15 cellular contexts compared by ENCODE assay signal in genomic region chr15:45534821-45535220, GRCh38.
"Had no signal": no experiment of that assay in that cellular context is flagged by ENCODE, and none has a peak within 500 bp of the region (broad histone marks: within the 10 kb centered on the region; RNA-seq: fewer than 3 reads in every experiment).

No MANE protein-coding gene starts in this region.

- DNase-seq: effector memory CD8-positive, alpha-beta T cell; esophagus squamous epithelium; foreskin fibroblast; heart left ventricle; kidney glomerular epithelial cell; occipital lobe; pancreas; retina; right lobe of liver; stimulated activated CD4-positive, alpha-beta T cell treated with anti-CD3 and anti-CD28 coated beads, Interleukin-4, amount 100 ng/mL, for 1 hour; stimulated activated CD8-positive, alpha-beta memory T cell treated with anti-CD3 and anti-CD28 coated beads, Interleukin-4, amount 100 ng/mL, for 48 hours; stimulated activated naive CD8-positive, alpha-beta T cell treated with anti-CD3 and anti-CD28 coated beads, Interleukin-15, Interleukin-2, amounts not matched to agents 100 U/mL and 50 U/mL, for 24 hours; transverse colon had no signal

- ATAC-seq: effector memory CD8-positive, alpha-beta T cell; heart left ventricle; natural killer cell treated with Interleukin-12 subunit alpha and Interleukin-12 subunit beta and Interleukin-15 and Interleukin-18, amount 100 ng/mL, for 72 hours; right lobe of liver; stimulated activated effector memory CD8-positive, alpha-beta T cell treated with anti-CD3 and anti-CD28 coated beads, Interleukin-12 subunit alpha, Interleukin-12 subunit beta, amount 100 ng/mL, for 72 hours; stimulated activated naive CD8-positive, alpha-beta T cell treated with anti-CD3 and anti-CD28 coated beads, Interleukin-15, Interleukin-2, amounts not matched to agents 100 U/mL and 50 U/mL, for 24 hours had no signal
